Comparison of ENCODE assay signal across 1 cellular context in the genomic region with DNA sequence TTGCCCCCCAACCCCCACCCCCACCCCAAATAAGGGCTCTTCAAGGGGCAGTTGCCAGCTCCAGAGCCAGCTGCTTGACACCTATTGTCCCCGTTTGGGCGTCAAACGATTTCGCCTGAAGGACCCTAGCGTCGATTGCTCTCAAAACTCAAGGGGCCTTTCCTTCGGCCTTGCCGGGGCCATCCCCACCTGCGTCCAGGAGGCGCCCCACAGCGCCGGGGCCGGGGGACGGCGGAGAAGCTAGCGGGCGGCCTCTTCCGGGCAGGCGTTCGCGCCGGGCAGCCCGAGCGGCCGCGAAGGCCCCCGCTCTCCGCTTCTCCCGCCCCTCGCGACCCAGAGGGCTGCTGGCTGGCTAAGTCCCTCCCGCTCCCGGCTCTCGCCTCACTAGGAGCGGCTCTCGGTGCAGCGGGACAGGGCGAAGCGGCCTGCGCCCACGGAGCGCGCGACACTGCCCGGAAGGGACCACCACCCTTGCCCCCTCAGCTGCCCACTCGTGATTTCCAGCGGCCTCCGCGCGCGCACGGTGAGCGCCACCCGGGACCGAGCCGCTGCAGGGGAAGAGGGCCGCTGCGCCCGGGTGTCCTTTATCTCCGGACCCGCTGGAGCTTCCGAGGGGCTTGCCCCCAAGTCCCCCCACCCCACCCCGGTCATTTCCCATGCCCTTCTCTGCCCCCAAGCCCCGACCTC.
TF ChIP-seq lines count a peak whose summit lies in the region.

A gene with protein sequence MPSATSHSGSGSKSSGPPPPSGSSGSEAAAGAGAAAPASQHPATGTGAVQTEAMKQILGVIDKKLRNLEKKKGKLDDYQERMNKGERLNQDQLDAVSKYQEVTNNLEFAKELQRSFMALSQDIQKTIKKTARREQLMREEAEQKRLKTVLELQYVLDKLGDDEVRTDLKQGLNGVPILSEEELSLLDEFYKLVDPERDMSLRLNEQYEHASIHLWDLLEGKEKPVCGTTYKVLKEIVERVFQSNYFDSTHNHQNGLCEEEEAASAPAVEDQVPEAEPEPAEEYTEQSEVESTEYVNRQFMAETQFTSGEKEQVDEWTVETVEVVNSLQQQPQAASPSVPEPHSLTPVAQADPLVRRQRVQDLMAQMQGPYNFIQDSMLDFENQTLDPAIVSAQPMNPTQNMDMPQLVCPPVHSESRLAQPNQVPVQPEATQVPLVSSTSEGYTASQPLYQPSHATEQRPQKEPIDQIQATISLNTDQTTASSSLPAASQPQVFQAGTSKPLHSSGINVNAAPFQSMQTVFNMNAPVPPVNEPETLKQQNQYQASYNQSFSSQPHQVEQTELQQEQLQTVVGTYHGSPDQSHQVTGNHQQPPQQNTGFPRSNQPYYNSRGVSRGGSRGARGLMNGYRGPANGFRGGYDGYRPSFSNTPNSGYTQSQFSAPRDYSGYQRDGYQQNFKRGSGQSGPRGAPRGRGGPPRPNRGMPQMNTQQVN (plus strand): TSS at position 383 of the 687 bp plus-strand sequence. CDS start 690 bp downstream, outside the sequence.

TF ChIP-seq in HepG2, 621 proteins besides CTCF, POLR2A, EP300 and RAD21 (continued from another document and continues in another):
- TF ChIP-seq, protein P1, sequence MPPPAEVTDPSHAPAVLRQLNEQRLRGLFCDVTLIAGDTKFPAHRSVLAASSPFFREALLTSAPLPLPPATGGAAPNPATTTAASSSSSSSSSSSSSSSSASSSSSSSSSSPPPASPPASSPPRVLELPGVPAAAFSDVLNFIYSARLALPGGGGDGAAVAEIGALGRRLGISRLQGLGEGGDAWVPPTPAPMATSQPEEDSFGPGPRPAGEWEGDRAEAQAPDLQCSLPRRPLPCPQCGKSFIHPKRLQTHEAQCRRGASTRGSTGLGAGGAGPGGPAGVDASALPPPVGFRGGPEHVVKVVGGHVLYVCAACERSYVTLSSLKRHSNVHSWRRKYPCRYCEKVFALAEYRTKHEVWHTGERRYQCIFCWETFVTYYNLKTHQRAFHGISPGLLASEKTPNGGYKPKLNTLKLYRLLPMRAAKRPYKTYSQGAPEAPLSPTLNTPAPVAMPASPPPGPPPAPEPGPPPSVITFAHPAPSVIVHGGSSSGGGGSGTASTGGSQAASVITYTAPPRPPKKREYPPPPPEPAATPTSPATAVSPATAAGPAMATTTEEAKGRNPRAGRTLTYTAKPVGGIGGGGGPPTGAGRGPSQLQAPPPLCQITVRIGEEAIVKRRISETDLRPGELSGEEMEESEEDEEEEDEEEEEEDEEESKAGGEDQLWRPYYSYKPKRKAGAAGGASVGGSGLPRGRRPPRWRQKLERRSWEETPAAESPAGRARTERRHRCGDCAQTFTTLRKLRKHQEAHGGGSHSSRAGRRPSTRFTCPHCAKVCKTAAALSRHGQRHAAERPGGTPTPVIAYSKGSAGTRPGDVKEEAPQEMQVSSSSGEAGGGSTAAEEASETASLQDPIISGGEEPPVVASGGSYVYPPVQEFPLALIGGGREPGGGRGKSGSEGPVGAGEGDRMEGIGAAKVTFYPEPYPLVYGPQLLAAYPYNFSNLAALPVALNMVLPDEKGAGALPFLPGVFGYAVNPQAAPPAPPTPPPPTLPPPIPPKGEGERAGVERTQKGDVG (CRISPR knock-in tag; IDR thresholded peaks at IDR 0.05; ENCODE audit: borderline replicate concordance) = no peak
- TF ChIP-seq ZNF672 (CRISPR knock-in tag; IDR thresholded peaks at IDR 0.05) = no peak
- no peak for TF ChIP-seq ZNF652 (CRISPR knock-in tag; IDR thresholded peaks at IDR 0.05; ENCODE audit: borderline replicate concordance, low read depth)
- peak; percentile 65; the same call in 1 of the 2 replicates for TF ChIP-seq ZNF274 (CRISPR knock-in tag; IDR thresholded peaks at IDR 0.05)
- TF ChIP-seq, protein P2, sequence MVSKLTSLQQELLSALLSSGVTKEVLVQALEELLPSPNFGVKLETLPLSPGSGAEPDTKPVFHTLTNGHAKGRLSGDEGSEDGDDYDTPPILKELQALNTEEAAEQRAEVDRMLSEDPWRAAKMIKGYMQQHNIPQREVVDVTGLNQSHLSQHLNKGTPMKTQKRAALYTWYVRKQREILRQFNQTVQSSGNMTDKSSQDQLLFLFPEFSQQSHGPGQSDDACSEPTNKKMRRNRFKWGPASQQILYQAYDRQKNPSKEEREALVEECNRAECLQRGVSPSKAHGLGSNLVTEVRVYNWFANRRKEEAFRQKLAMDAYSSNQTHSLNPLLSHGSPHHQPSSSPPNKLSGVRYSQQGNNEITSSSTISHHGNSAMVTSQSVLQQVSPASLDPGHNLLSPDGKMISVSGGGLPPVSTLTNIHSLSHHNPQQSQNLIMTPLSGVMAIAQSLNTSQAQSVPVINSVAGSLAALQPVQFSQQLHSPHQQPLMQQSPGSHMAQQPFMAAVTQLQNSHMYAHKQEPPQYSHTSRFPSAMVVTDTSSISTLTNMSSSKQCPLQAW (CRISPR knock-in tag; IDR thresholded peaks at IDR 0.05) = peak; percentile 55; the same call in 1 of the 2 replicates
- TF ChIP-seq ZNF225 (CRISPR knock-in tag; IDR thresholded peaks at IDR 0.05) = peak; percentile 72; the same call in 1 of the 2 replicates
- TF ChIP-seq, protein P3, sequence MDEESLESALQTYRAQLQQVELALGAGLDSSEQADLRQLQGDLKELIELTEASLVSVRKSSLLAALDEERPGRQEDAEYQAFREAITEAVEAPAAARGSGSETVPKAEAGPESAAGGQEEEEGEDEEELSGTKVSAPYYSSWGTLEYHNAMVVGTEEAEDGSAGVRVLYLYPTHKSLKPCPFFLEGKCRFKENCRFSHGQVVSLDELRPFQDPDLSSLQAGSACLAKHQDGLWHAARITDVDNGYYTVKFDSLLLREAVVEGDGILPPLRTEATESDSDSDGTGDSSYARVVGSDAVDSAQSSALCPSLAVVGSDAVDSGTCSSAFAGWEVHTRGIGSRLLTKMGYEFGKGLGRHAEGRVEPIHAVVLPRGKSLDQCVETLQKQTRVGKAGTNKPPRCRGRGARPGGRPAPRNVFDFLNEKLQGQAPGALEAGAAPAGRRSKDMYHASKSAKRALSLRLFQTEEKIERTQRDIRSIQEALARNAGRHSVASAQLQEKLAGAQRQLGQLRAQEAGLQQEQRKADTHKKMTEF (CRISPR knock-in tag; IDR thresholded peaks at IDR 0.05) = peak; percentile 65
- TF ChIP-seq, protein P4, sequence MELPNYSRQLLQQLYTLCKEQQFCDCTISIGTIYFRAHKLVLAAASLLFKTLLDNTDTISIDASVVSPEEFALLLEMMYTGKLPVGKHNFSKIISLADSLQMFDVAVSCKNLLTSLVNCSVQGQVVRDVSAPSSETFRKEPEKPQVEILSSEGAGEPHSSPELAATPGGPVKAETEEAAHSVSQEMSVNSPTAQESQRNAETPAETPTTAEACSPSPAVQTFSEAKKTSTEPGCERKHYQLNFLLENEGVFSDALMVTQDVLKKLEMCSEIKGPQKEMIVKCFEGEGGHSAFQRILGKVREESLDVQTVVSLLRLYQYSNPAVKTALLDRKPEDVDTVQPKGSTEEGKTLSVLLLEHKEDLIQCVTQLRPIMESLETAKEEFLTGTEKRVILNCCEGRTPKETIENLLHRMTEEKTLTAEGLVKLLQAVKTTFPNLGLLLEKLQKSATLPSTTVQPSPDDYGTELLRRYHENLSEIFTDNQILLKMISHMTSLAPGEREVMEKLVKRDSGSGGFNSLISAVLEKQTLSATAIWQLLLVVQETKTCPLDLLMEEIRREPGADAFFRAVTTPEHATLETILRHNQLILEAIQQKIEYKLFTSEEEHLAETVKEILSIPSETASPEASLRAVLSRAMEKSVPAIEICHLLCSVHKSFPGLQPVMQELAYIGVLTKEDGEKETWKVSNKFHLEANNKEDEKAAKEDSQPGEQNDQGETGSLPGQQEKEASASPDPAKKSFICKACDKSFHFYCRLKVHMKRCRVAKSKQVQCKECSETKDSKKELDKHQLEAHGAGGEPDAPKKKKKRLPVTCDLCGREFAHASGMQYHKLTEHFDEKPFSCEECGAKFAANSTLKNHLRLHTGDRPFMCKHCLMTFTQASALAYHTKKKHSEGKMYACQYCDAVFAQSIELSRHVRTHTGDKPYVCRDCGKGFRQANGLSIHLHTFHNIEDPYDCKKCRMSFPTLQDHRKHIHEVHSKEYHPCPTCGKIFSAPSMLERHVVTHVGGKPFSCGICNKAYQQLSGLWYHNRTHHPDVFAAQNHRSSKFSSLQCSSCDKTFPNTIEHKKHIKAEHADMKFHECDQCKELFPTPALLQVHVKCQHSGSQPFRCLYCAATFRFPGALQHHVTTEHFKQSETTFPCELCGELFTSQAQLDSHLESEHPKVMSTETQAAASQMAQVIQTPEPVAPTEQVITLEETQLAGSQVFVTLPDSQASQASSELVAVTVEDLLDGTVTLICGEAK (IDR thresholded peaks at IDR 0.05) = no peak
- TF ChIP-seq, protein P4 (CRISPR knock-in tag; IDR thresholded peaks at IDR 0.05) = no peak; the same call in 1 of the 2 replicates
- TF ChIP-seq EHMT2 (IDR thresholded peaks at IDR 0.05; ENCODE audit: borderline replicate concordance, low read depth, low read length) = no peak
- TF ChIP-seq, protein P5, sequence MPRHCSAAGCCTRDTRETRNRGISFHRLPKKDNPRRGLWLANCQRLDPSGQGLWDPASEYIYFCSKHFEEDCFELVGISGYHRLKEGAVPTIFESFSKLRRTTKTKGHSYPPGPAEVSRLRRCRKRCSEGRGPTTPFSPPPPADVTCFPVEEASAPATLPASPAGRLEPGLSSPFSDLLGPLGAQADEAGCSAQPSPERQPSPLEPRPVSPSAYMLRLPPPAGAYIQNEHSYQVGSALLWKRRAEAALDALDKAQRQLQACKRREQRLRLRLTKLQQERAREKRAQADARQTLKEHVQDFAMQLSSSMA (CRISPR knock-in tag; IDR thresholded peaks at IDR 0.05) = no peak
- no peak for TF ChIP-seq PHF5A (CRISPR knock-in tag; IDR thresholded peaks at IDR 0.05; ENCODE audit: low read depth, unreplicated experiment)
- TF ChIP-seq ARID2 (CRISPR knock-in tag; IDR thresholded peaks at IDR 0.05; ENCODE audit: borderline replicate concordance) = no peak
- TF ChIP-seq REL (CRISPR knock-in tag; conservative IDR thresholded peaks at IDR 0.05) = peak; percentile 73; the same call in 1 of the 2 replicates
- peak; percentile 93 for TF ChIP-seq ZFY (CRISPR knock-in tag; IDR thresholded peaks at IDR 0.05)
- no peak for TF ChIP-seq RFXANK (CRISPR knock-in tag; IDR thresholded peaks at IDR 0.05)
- TF ChIP-seq, protein P6, sequence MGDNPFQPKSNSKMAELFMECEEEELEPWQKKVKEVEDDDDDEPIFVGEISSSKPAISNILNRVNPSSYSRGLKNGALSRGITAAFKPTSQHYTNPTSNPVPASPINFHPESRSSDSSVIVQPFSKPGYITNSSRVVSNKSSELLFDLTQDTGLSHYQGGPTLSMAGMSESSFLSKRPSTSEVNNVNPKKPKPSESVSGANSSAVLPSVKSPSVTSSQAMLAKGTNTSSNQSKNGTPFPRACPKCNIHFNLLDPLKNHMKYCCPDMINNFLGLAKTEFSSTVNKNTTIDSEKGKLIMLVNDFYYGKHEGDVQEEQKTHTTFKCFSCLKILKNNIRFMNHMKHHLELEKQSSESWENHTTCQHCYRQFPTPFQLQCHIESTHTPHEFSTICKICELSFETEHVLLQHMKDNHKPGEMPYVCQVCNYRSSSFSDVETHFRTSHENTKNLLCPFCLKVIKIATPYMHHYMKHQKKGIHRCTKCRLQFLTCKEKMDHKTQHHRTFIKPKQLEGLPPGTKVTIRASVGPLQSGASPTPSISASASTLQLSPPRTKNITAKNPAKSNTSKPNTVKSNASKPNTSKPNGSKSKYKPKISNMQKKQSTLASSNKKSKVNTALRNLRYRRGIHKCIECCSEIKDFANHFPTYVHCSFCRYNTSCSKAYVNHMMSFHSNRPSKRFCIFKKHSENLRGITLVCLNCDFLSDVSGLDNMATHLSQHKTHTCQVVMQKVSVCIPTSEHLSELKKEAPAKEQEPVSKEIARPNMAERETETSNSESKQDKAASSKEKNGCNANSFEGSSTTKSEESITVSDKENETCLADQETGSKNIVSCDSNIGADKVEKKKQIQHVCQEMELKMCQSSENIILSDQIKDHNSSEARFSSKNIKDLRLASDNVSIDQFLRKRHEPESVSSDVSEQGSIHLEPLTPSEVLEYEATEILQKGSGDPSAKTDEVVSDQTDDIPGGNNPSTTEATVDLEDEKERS (CRISPR knock-in tag; IDR thresholded peaks at IDR 0.05) = no peak
- peak; percentile 72; the same call in 1 of the 2 replicates for TF ChIP-seq SALL1 (CRISPR knock-in tag; IDR thresholded peaks at IDR 0.05)
- TF ChIP-seq NAIF1 (CRISPR knock-in tag; IDR thresholded peaks at IDR 0.05; ENCODE audit: borderline replicate concordance) = no peak
- TF ChIP-seq, protein P7, sequence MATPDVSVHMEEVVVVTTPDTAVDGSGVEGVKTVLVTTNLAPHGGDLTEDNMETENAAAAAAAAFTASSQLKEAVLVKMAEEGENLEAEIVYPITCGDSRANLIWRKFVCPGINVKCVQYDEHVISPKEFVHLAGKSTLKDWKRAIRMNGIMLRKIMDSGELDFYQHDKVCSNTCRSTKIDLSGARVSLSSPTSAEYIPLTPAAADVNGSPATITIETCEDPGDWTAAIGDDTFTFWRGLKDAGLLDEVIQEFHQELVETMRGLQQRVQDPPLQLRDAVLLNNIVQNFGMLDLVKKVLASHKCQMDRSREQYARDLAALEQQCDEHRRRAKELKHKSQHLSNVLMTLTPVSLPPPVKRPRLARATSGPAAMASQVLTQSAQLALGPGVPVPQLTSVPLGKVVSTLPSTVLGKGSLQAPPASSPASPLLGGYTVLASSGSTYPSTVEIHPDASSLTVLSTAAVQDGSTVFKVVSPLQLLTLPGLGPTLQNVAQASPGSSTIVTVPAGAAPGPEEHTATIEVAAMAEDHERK (CRISPR knock-in tag; IDR thresholded peaks at IDR 0.05; ENCODE audit: low read depth) = no peak
- TF ChIP-seq SRSF1 (optimal IDR thresholded peaks at IDR 0.05; ENCODE audit: low read depth, low read length) = no peak
- no peak for TF ChIP-seq PPARG (CRISPR knock-in tag; conservative IDR thresholded peaks at IDR 0.05)
- TF ChIP-seq FOXP1 (IDR thresholded peaks at IDR 0.05) = no peak
- TF ChIP-seq FOXP1 (CRISPR knock-in tag; IDR thresholded peaks at IDR 0.05) = no peak
